ENCODE assay signal across 10 cellular contexts in the genomic region with DNA sequence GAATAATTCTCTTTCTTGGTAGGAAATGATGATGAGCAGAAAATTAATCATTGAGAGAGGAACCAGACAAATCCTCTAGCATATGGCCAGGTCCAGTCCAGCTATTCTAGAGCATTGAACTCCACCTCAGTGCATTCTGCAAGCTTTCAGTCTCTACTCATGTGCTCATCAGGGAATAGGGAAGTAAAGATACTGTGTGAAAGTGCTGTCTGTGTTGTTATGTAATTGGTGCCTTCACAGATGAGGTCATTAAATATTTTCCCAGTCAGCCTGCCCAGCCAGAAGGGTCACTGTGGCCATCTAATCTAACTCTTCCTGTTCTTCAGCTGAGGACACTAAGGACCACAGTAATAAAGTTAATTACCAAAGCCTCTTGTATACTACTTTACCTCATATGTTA. TPM values are rescaled to one million over a fixed set of nuclear protein-coding genes. Genes with fewer than 3 reads are reported as not detected.
DNase-seq lines count a peak whose midpoint lies in the region; ATAC-seq and TF ChIP-seq lines count a peak whose summit lies in the region.
"Had no signal": no experiment of that assay in that cellular context is flagged by ENCODE, and none has a peak within 500 bp of the region (broad histone marks: within the 10 kb centered on the region; RNA-seq: fewer than 3 reads in every experiment).

No MANE protein-coding gene starts in this region.

- H3K36me3 ChIP-seq in esophagus muscularis mucosa = peaks cover 0 to 17% (median 3%) of the 10 kb centered on the region in 4 donors
- no peaks in the 10 kb centered on the region for H3K36me3 ChIP-seq in neutrophil

- intact Hi-C loops in esophagus muscularis mucosa (cut with DNase I) = no loop called here

- peak; percentile 89 for DNase-seq in CD1c-positive myeloid dendritic cell (ENCODE audit: extremely low spot score)
- DNase-seq in NOMO-1 (lab: John Stamatoyannopoulos, UW; ENCODE audit: unreplicated experiment in 2 of 2) = peak; percentile 77 to 94
- DNase-seq in esophagus muscularis mucosa (ENCODE audit: extremely low spot score) = no peak
- no peak for DNase-seq in islet precursor cell
- no peak for DNase-seq in NCI-H2107 treated with DMSO at 0.1 percent for 48 hours (lab: John Stamatoyannopoulos, UW; ENCODE audit: unreplicated experiment)
- DNase-seq in DMS79 (lab: John Stamatoyannopoulos, UW) = no peak
- DNase-seq: COR-L47; stimulated activated CD4-positive, alpha-beta T cell treated with anti-CD3 and anti-CD28 coated beads, Interleukin-4, amount 100 ng/mL, for 1 hour had no signal

- H3K27ac ChIP-seq in esophagus muscularis mucosa (replicated peaks in 1 of 4) (peak overlapping the region; percentile 44 to 67 (median 54)), neutrophil (peak overlapping the region; percentile 95)

- no peak for ATAC-seq in HG03565 (IDR thresholded peaks at IDR 0.05; ENCODE audit: unreplicated experiment)

- TF ChIP-seq POLR2A in esophagus muscularis mucosa (IDR thresholded peaks at IDR 0.05; ENCODE audit: low read depth) = no peak

- H3K9me3 ChIP-seq in esophagus muscularis mucosa = no peaks in the 10 kb centered on the region
- no peaks in the 10 kb centered on the region for H3K9me3 ChIP-seq in neutrophil

- H3K4me3 ChIP-seq in esophagus muscularis mucosa (no peak overlapping the region), neutrophil (ENCODE audit: low read depth in 1 of 2, low read length in 1 of 2) (peak overlapping the region in 1 of 2 experiments; percentile 20)

- TF ChIP-seq CTCF in esophagus muscularis mucosa (IDR thresholded peaks at IDR 0.05) (no peak), neutrophil (IDR thresholded peaks at IDR 0.05) (no peak)

- no peaks in the 10 kb centered on the region for H3K27me3 ChIP-seq in esophagus muscularis mucosa
- H3K27me3 ChIP-seq in neutrophil = no peaks in the 10 kb centered on the region

- TF ChIP-seq EP300 in esophagus muscularis mucosa (IDR thresholded peaks at IDR 0.05) = no peak

- H3K4me1 ChIP-seq in esophagus muscularis mucosa = peaks cover 14 to 29% (median 21%) of the 10 kb centered on the region in 4 donors
- H3K4me1 ChIP-seq in neutrophil (ENCODE audit: control insufficient read depth in 1 of 2, insufficient read depth in 1 of 2, low read depth in 1 of 2, low read length in 1 of 2) = peaks cover 21 to 24% of the 10 kb centered on the region in 2 experiments

RNA-seq across cellular contexts. Expression of gene C3orf62, which starts 28.2 kb away (rescaled TPM):
- 1 to 10 TPM; 3.1 to 8.7 (median 5.8) TPM for total RNA-seq in esophagus muscularis mucosa

Comparison
In these comparisons a context has a peak if more than half of its experiments do, and no peak if none do; other contexts are left out.
1. DNase-seq: peak in CD1c-positive myeloid dendritic cell (single experiment) and NOMO-1 (2 of 2); none in esophagus muscularis mucosa (single experiment), islet precursor cell (single experiment), NCI-H2107 treated with DMSO at 0.1 percent for 48 hours (single experiment) and DMS79 (single experiment).